In the genomic region with DNA sequence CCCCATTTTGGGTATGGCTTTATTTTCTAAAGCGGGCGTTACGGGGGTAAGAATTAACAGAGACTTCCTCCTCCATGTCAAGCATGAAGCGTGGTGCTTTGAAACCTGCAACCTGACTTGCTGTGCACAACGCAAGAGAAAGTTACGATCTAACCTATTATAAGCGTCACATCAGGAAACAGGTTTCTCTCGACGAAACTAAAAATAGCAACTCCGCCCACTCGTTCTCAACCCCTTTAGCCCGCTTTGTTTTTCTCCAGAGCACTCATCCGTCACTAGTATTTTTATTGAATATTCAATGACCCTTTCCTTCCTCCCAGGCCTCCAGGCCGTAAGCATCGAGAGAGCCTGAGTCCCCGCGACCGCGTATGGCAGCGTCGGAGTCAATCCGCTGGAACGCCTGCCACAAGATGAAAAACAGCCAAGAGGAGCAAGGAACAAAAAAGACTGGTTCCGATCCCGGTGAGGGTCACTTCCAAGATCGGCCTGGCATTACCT, we compare ENCODE assay signal across 8 cellular contexts. TPM values are rescaled to one million over a fixed set of nuclear protein-coding genes. Genes with fewer than 3 reads are reported as not detected.
DNase-seq lines count a peak whose midpoint lies in the region; ATAC-seq and TF ChIP-seq lines count a peak whose summit lies in the region.

No MANE protein-coding gene starts in this region.

- H3K9me3 ChIP-seq in Caco-2: no peaks in the 10 kb centered on the region
- H3K9me3 ChIP-seq in MG63: no peaks in the 10 kb centered on the region
- H3K9me3 ChIP-seq in mucosa of stomach (ENCODE audit: control insufficient read depth, low read length): no peaks in the 10 kb centered on the region

- intact Hi-C loops in Caco-2 (cut with micrococcal nuclease; ENCODE audit: unreplicated experiment): no loop called here

- H3K4me3 Mint-ChIP-seq in Caco-2 (ENCODE audit: unreplicated experiment): peak overlapping the region; percentile 94
- peak overlapping the region; percentile 99 for H3K4me3 Mint-ChIP-seq in stimulated activated memory B cell treated with anti-CD40 and anti-IgM and Interleukin-4, amounts not matched to agents 10 μg/mL and 1 μg/mL and 100 μg/mL, for 72 hours

- POLR2A ChIA-PET in Caco-2 (lab: Charles Lee): interaction anchor here (0.8 to 1.7 kb wide), 8 partner anchors 10 to 308 kb away, joined by 3 to 5 read pairs (median 4); a partner anchor contains a TSS

- CTCF ChIA-PET in Caco-2 (lab: Charles Lee): interaction anchor here (1.2 kb wide), 1 partner anchor 20 kb away, joined by 10 read pairs; a partner anchor contains a TSS

- no peaks in the 10 kb centered on the region for H3K4me1 ChIP-seq in Caco-2
- peaks cover 36% of the 10 kb centered on the region for H3K4me1 ChIP-seq in mucosa of stomach (ENCODE audit: control insufficient read depth, insufficient read depth, low read length)

- peak overlapping the region; percentile 93 for H3K27ac Mint-ChIP-seq in Caco-2 (ENCODE audit: unreplicated experiment)
- peak overlapping the region; percentile 98 for H3K27ac Mint-ChIP-seq in stimulated activated memory B cell treated with anti-CD40 and anti-IgM and Interleukin-4, amounts not matched to agents 10 μg/mL and 1 μg/mL and 100 μg/mL, for 72 hours

- H3K9me3 Mint-ChIP-seq in Caco-2 (ENCODE audit: unreplicated experiment): no peaks in the 10 kb centered on the region
- no peaks in the 10 kb centered on the region for H3K9me3 Mint-ChIP-seq in stimulated activated memory B cell treated with anti-CD40 and anti-IgM and Interleukin-4, amounts not matched to agents 10 μg/mL and 1 μg/mL and 100 μg/mL, for 72 hours

- H3K27me3 Mint-ChIP-seq in Caco-2 (ENCODE audit: insufficient read depth, unreplicated experiment): no peaks in the 10 kb centered on the region
- no peaks in the 10 kb centered on the region for H3K27me3 Mint-ChIP-seq in stimulated activated memory B cell treated with anti-CD40 and anti-IgM and Interleukin-4, amounts not matched to agents 10 μg/mL and 1 μg/mL and 100 μg/mL, for 72 hours

- no peaks in the 10 kb centered on the region for H3K36me3 ChIP-seq in Caco-2 (ENCODE audit: control insufficient read depth, insufficient read depth, low read length)
- H3K36me3 ChIP-seq in MG63: peaks cover 20% of the 10 kb centered on the region
- H3K36me3 ChIP-seq in mucosa of stomach (ENCODE audit: control insufficient read depth, insufficient read depth, low read length): peaks cover 9% of the 10 kb centered on the region

- H3K9ac ChIP-seq in mucosa of stomach (ENCODE audit: low read length): peak overlapping the region; percentile 89

- peaks cover 17% of the 10 kb centered on the region for H3K36me3 Mint-ChIP-seq in Caco-2 (ENCODE audit: insufficient read depth, unreplicated experiment)
- peaks cover 27% of the 10 kb centered on the region for H3K36me3 Mint-ChIP-seq in stimulated activated memory B cell treated with anti-CD40 and anti-IgM and Interleukin-4, amounts not matched to agents 10 μg/mL and 1 μg/mL and 100 μg/mL, for 72 hours

- H3K4me1 Mint-ChIP-seq in Caco-2 (ENCODE audit: low read depth, unreplicated experiment): no peaks in the 10 kb centered on the region
- peaks cover 35% of the 10 kb centered on the region for H3K4me1 Mint-ChIP-seq in stimulated activated memory B cell treated with anti-CD40 and anti-IgM and Interleukin-4, amounts not matched to agents 10 μg/mL and 1 μg/mL and 100 μg/mL, for 72 hours

- peak overlapping the region; percentile 77 for H3K4me3 ChIP-seq in Caco-2 (ENCODE audit: low read depth, low read length)
- H3K4me3 ChIP-seq in MG63: peak overlapping the region; percentile 82
- H3K4me3 ChIP-seq in mucosa of stomach (ENCODE audit: low read length): peak overlapping the region; percentile 72

- H3K27me3 ChIP-seq in Caco-2 (replicated peaks; ENCODE audit: control insufficient read depth, insufficient read depth, low read length) (no peaks in the 10 kb centered on the region), MG63 (no peaks in the 10 kb centered on the region), mucosa of stomach (ENCODE audit: control insufficient read depth, insufficient read depth, low read length) (no peaks in the 10 kb centered on the region)

- TF ChIP-seq CTCF in Caco-2 (IDR thresholded peaks at IDR 0.05; ENCODE audit: insufficient read depth in 1 of 2, low read depth in 1 of 2, low read length in 1 of 2, severe bottlenecking in 1 of 2, unreplicated experiment in 1 of 2): no peak

- TSS peak; percentile 78 for BruUV-seq in Caco-2 (replicated peaks; lab: Mats Ljungman, UMichigan)

- DNase-seq in Caco-2: no peak
- DNase-seq in MG63: no peak
- DNase-seq in activated CD4-positive, alpha-beta T cell treated with anti-CD3 and anti-CD28 coated beads for 24 hours (ENCODE audit: low read depth in 2 of 2): peak; percentile 30 to 58
- DNase-seq in effector CD4-positive, alpha-beta T cell: peak; percentile 62
- no peak for DNase-seq in NCI-H1048 (lab: John Stamatoyannopoulos, UW)

- peak; percentile 33 for ATAC-seq in GM21423 (IDR thresholded peaks at IDR 0.05; ENCODE audit: unreplicated experiment)
- ATAC-seq in stimulated activated memory B cell treated with anti-CD40 and anti-IgM and Interleukin-4, amounts not matched to agents 10 μg/mL and 1 μg/mL and 100 μg/mL, for 72 hours: peak; percentile 80

RNA-seq across cellular contexts. Expression of a gene that starts 0.6 kb away (rescaled TPM):
- total RNA-seq in Caco-2 (2022): 52.3 and 56.6 TPM in 2 replicates
- 52.1 and 124 TPM in 2 replicates for total RNA-seq in MG63 (2014; rRNA removed; shearing (Covaris generic); ENCODE audit: low replicate concordance)

RNA-seq across cellular contexts. Expression of a gene that starts 1.1 kb away (rescaled TPM):
- total RNA-seq in Caco-2 (2022): 30.5 and 36.5 TPM in 2 replicates
- 19.4 and 26.6 TPM in 2 replicates for total RNA-seq in MG63 (2014; rRNA removed; shearing (Covaris generic); ENCODE audit: low replicate concordance)

RNA-seq across cellular contexts. Expression of a gene that starts 20.0 kb away (rescaled TPM):
- total RNA-seq in Caco-2 (2022): 129 and 149 TPM in 2 replicates
- 525 and 616 TPM in 2 replicates for total RNA-seq in MG63 (2014; rRNA removed; shearing (Covaris generic); ENCODE audit: low replicate concordance)

RNA-seq across cellular contexts. Expression of a gene that starts 49.9 kb away (rescaled TPM):
- total RNA-seq in Caco-2 (2022): 15.5 and 17.1 TPM in 2 replicates
- total RNA-seq in MG63 (2014; rRNA removed; shearing (Covaris generic); ENCODE audit: low replicate concordance): 10.5 and 13.3 TPM in 2 replicates

Comparison
In these comparisons a context has a peak if more than half of its experiments do, and no peak if none do; other contexts are left out.
1. DNase-seq: peak in activated CD4-positive, alpha-beta T cell treated with anti-CD3 and anti-CD28 coated beads for 24 hours (2 of 2) and effector CD4-positive, alpha-beta T cell (single experiment); none in Caco-2 (0 of 2), MG63 (single experiment) and NCI-H1048 (single experiment).
2. Peak in every context shown above with its lines, with median percentiles within 50 percentile points of each other: H3K4me3 ChIP-seq.